Comparison of ENCODE assay signal across 7 cellular contexts in genomic region chr20:3157817-3158216, GRCh38. TPM values are rescaled to one million over a fixed set of nuclear protein-coding genes. Genes with fewer than 3 reads are reported as not detected.
DNase-seq lines count a peak whose midpoint lies in the region; ATAC-seq and TF ChIP-seq lines count a peak whose summit lies in the region.

No MANE protein-coding gene starts in this region.

- H3K27ac ChIP-seq in OCI-LY7 (ENCODE audit: low read depth, low read length, poor library complexity, severe bottlenecking) (no peak overlapping the region), gastrocnemius medialis (peak overlapping the region; percentile 63 to 96 (median 92))

- H3K4me3 ChIP-seq in OCI-LY7 (ENCODE audit: low read depth, low read length, poor library complexity, severe bottlenecking) (peak overlapping the region; percentile 17), epithelial cell of esophagus (ENCODE audit: low read length) (peak overlapping the region; percentile 90), gastrocnemius medialis (peak overlapping the region; percentile 85 to 98 (median 94))

- POLR2A ChIA-PET in OCI-LY7 (lab: Charles Lee), result interaction anchor here (0.6 to 1.1 kb wide), 3 partner anchors 9 to 46 kb away, joined by 3 read pairs; no protein-coding TSS in a partner anchor

- no peak overlapping the region for H2AFZ ChIP-seq in OCI-LY7 (ENCODE audit: low read length)

- in situ Hi-C loops in gastrocnemius medialis (cut with MboI; ENCODE audit: low sequenced_read_pairs in 4 of 4), result no loop called here

- CTCF ChIA-PET in OCI-LY7 (lab: Charles Lee; ENCODE audit: unreplicated experiment), result no interaction called here

- ATAC-seq in GM19455 (IDR thresholded peaks at IDR 0.05; ENCODE audit: unreplicated experiment), result peak; percentile 2
- no peak for ATAC-seq in gastrocnemius medialis

- H3K36me3 ChIP-seq in OCI-LY7 (ENCODE audit: insufficient read depth, low read length), result peaks cover 31% of the 10 kb centered on the region
- H3K36me3 ChIP-seq in gastrocnemius medialis, result peaks cover 0 to 22% of the 10 kb centered on the region in 2 donors

- no peaks in the 10 kb centered on the region for H3K9me2 ChIP-seq in OCI-LY7 (ENCODE audit: insufficient read depth, low read length)

- no peaks in the 10 kb centered on the region for H3K9me3 ChIP-seq in OCI-LY7 (ENCODE audit: low read length)
- no peaks in the 10 kb centered on the region for H3K9me3 ChIP-seq in gastrocnemius medialis

- H4K20me1 ChIP-seq in OCI-LY7 (ENCODE audit: insufficient read depth, low read length), result peaks cover 22% of the 10 kb centered on the region

- H3K79me2 ChIP-seq in OCI-LY7 (ENCODE audit: insufficient read depth, low read depth, low read length), result peaks cover 65% of the 10 kb centered on the region

- TF ChIP-seq CTCF in OCI-LY7 (conservative IDR thresholded peaks at IDR 0.05; ENCODE audit: low read length), result no peak
- TF ChIP-seq CTCF in epithelial cell of esophagus (IDR thresholded peaks at IDR 0.05; ENCODE audit: insufficient read depth, low read depth, low read length, missing control alignments), result no peak
- TF ChIP-seq CTCF in gastrocnemius medialis (IDR thresholded peaks at IDR 0.05 in 4 of 5, conservative IDR thresholded peaks at IDR 0.05 in 1 of 5), result no peak

- peaks cover 44% of the 10 kb centered on the region for H3K4me1 ChIP-seq in OCI-LY7 (ENCODE audit: insufficient read depth, low read length, poor library complexity, severe bottlenecking)
- peaks cover 53 to 54% of the 10 kb centered on the region in 2 donors for H3K4me1 ChIP-seq in gastrocnemius medialis

- DNase-seq in OCI-LY7 (ENCODE audit: low spot score) (no peak), epithelial cell of esophagus (ENCODE audit: low read depth) (no peak), gastrocnemius medialis (no peak), SW480 (ENCODE audit: low spot score) (no peak), SW 1271 (lab: John Stamatoyannopoulos, UW) (no peak), T1000 (lab: John Stamatoyannopoulos, UW) (no peak)

- no peak for TF ChIP-seq POLR2A in gastrocnemius medialis (IDR thresholded peaks at IDR 0.05)

- intact Hi-C loops in OCI-LY7 (cut with micrococcal nuclease; ENCODE audit: unreplicated experiment) (loop anchor here (5.0 kb wide), 1 partner anchor 44 kb away; the partner anchor contains the start of gene DDRGK1), gastrocnemius medialis (cut with DNase I; ENCODE audit: low total_unique reads) (loop anchor here (5.0 to 10.0 kb wide), 2 partner anchors 149 to 247 kb away; partner anchors contain the start of gene DNAAF9)

- peak overlapping the region; percentile 94 for H3K4me2 ChIP-seq in OCI-LY7 (ENCODE audit: low read length)

- no peaks in the 10 kb centered on the region for H3K27me3 ChIP-seq in gastrocnemius medialis

- no TSS peak for BruUV-seq in OCI-LY7 (replicated peaks; lab: Mats Ljungman, UMichigan)

RNA-seq across cellular contexts. Expression of gene FASTKD5, which starts 1.8 kb away (rescaled TPM):
- total RNA-seq in OCI-LY7 (2014; rRNA removed; shearing (Covaris generic)), result 15.7 and 18.1 TPM in 2 replicates
- total RNA-seq in OCI-LY7 (2022) (15.7 and 15.8 TPM in 2 replicates), gastrocnemius medialis (10 to 100 TPM; 38.8 to 58.7 (median 49.3) TPM)

RNA-seq across cellular contexts. Expression of gene UBOX5, which starts 1.8 kb away (rescaled TPM):
- 3.2 and 4.1 TPM in 2 replicates for total RNA-seq in OCI-LY7 (2014; rRNA removed; shearing (Covaris generic))
- total RNA-seq in OCI-LY7 (2022) (5.2 and 5.3 TPM in 2 replicates), gastrocnemius medialis (10 to 100 TPM; 14.6 to 17.1 (median 15.5) TPM)

RNA-seq across cellular contexts. Expression of gene LZTS3, which starts 15.5 kb away (rescaled TPM):
- 4.5 and 4.7 TPM in 2 replicates for total RNA-seq in OCI-LY7 (2014; rRNA removed; shearing (Covaris generic))
- total RNA-seq in OCI-LY7 (2022), result 4.2 and 5.0 TPM in 2 replicates
- total RNA-seq in gastrocnemius medialis, result 10 to 100 TPM; 15.3 to 33.4 (median 18.9) TPM

RNA-seq across cellular contexts. Expression of gene DDRGK1, which starts 46.7 kb away (rescaled TPM):
- total RNA-seq in OCI-LY7 (2014; rRNA removed; shearing (Covaris generic)), result 35.5 and 37.7 TPM in 2 replicates
- 52.0 and 55.0 TPM in 2 replicates for total RNA-seq in OCI-LY7 (2022)
- total RNA-seq in gastrocnemius medialis, result 10 to 100 TPM; 55.2 to 75.7 (median 64.7) TPM

RNA-seq across cellular contexts. Expression of gene ITPA, which starts 51.5 kb away (rescaled TPM):
- 58.0 and 66.4 TPM in 2 replicates for total RNA-seq in OCI-LY7 (2014; rRNA removed; shearing (Covaris generic))
- total RNA-seq in OCI-LY7 (2022), result 54.4 and 62.4 TPM in 2 replicates
- total RNA-seq in gastrocnemius medialis, result 10 to 100 TPM; 27.2 to 59.5 (median 34.0) TPM

Comparison
In these comparisons a context has a peak if more than half of its experiments do, and no peak if none do; other contexts are left out.
1. H3K4me3 ChIP-seq: peak in every context shown above with its lines; median percentile 94 in gastrocnemius medialis; 90 in epithelial cell of esophagus; 17 in OCI-LY7.